Comparison of ENCODE assay signal across 17 cellular contexts in genomic region chr5:43036409-43036808, GRCh38. TPM values are rescaled to one million over a fixed set of nuclear protein-coding genes. Genes with fewer than 3 reads are reported as not detected.
DNase-seq lines count a peak whose midpoint lies in the region; ATAC-seq lines count a peak whose summit lies in the region.
"Had no signal": no experiment of that assay in that cellular context is flagged by ENCODE, and none has a peak within 500 bp of the region (broad histone marks: within the 10 kb centered on the region; RNA-seq: fewer than 3 reads in every experiment).

No MANE protein-coding gene starts in this region.

- no peak for DNase-seq in memory B cell (ENCODE audit: low spot score in 2 of 2)
- no peak for DNase-seq in NCI-H345 treated with DMSO at 0.1 percent for 48 hours (lab: John Stamatoyannopoulos, UW; ENCODE audit: unreplicated experiment)
- no peak for DNase-seq in left colon
- DNase-seq: left cardiac atrium, NCI-H2081 treated with DMSO at 0.1 percent for 48 hours, NCI-H82, SIG-M5, sigmoid colon had no signal

- ATAC-seq in memory B cell (ENCODE audit: low read depth) = no peak
- no peak for ATAC-seq in HG03135 (IDR thresholded peaks at IDR 0.05; ENCODE audit: unreplicated experiment)
- ATAC-seq in GM18909 (IDR thresholded peaks at IDR 0.05; ENCODE audit: poor library complexity, unreplicated experiment) = no peak
- no peak for ATAC-seq in left colon
- ATAC-seq: left cardiac atrium had no signal

- H3K36me3 Mint-ChIP-seq in activated naive CD8-positive, alpha-beta T cell = no peaks in the 10 kb centered on the region
- peaks cover 2% of the 10 kb centered on the region for H3K36me3 Mint-ChIP-seq in memory B cell
- H3K36me3 Mint-ChIP-seq: CD14-positive monocyte had no signal

- H3K27ac Mint-ChIP-seq in activated naive CD8-positive, alpha-beta T cell = peak overlapping the region; percentile 93
- no peak overlapping the region for H3K27ac Mint-ChIP-seq in memory B cell

- H3K9me3 Mint-ChIP-seq in activated naive CD8-positive, alpha-beta T cell (ENCODE audit: low read depth) = no peaks in the 10 kb centered on the region
- H3K9me3 Mint-ChIP-seq in memory B cell = no peaks in the 10 kb centered on the region

- no peaks in the 10 kb centered on the region for H3K36me3 ChIP-seq in BLaER1
- H3K36me3 ChIP-seq: breast epithelium, HAP-1, sigmoid colon had no signal

- H3K4me3 ChIP-seq in BLaER1 (no peak overlapping the region), GM08714 (ENCODE audit: low read length) (peak overlapping the region; percentile 67; the same call in 1 of the 2 replicates)
- H3K4me3 ChIP-seq: HAP-1 had no signal

- peak overlapping the region; percentile 97; the same call in 1 of the 2 replicates for H3K4me2 ChIP-seq in BLaER1

- no peaks in the 10 kb centered on the region for H3K27me3 ChIP-seq in BLaER1
- H3K27me3 ChIP-seq: breast epithelium had no signal

- peaks cover 46% of the 10 kb centered on the region for H3K4me1 Mint-ChIP-seq in activated naive CD8-positive, alpha-beta T cell (ENCODE audit: low read depth)
- peaks cover 23% of the 10 kb centered on the region for H3K4me1 Mint-ChIP-seq in memory B cell

- H3K27me3 Mint-ChIP-seq in activated naive CD8-positive, alpha-beta T cell = no peaks in the 10 kb centered on the region
- H3K27me3 Mint-ChIP-seq in memory B cell = no peaks in the 10 kb centered on the region

- no peak overlapping the region for H3K4me3 Mint-ChIP-seq in activated naive CD8-positive, alpha-beta T cell
- H3K4me3 Mint-ChIP-seq in memory B cell = peak overlapping the region; percentile 14
- H3K4me3 Mint-ChIP-seq: neural crest cell had no signal

- H3K4me1 ChIP-seq in BLaER1 = peaks cover 53% of the 10 kb centered on the region
- H3K4me1 ChIP-seq: breast epithelium had no signal

- intact Hi-C loops in left colon (cut with DNase I, micrococcal nuclease) = no loop called here

- H3K27ac ChIP-seq in BLaER1 = no peak overlapping the region

- no peaks in the 10 kb centered on the region; the same call in 1 of the 2 replicates for H4K20me1 ChIP-seq in BLaER1

- H3K9ac ChIP-seq in BLaER1 = no peak overlapping the region

- peaks cover 8% of the 10 kb centered on the region; the same call in 1 of the 2 replicates for H3K9me3 ChIP-seq in BLaER1
- H3K9me3 ChIP-seq: HAP-1, sigmoid colon had no signal

RNA-seq across cellular contexts. Expression of gene ANXA2R, which starts 3.7 kb away (rescaled TPM):
- total RNA-seq in left colon = 1 to 10 TPM; 1.0 to 1.3 TPM
